ENCODE assay signal across 14 cellular contexts in genomic region chr18:49786019-49786720, GRCh38.
"Had no signal": no experiment of that assay in that cellular context is flagged by ENCODE, and none has a peak within 500 bp of the region (broad histone marks: within the 10 kb centered on the region; RNA-seq: fewer than 3 reads in every experiment).

No MANE protein-coding gene starts in this region.

- DNase-seq: activated CD4-positive, alpha-beta T cell treated with anti-CD3 and anti-CD28 coated beads, Interleukin-2, amount 50 U/mL, for 48 hours; activated CD4-positive, CD25-positive, alpha-beta regulatory T cell; activated gamma-delta T cell; amniotic stem cell; body of pancreas; erythroblast; kidney; mesendoderm; pancreas; SK-N-SH; stimulated activated CD4-positive, alpha-beta T cell treated with anti-CD3 and anti-CD28 coated beads, Interleukin-2, amount 100 ng/mL, for 48 hours; stimulated activated naive CD8-positive, alpha-beta T cell treated with anti-CD3 and anti-CD28 coated beads, Interleukin-15, Interleukin-2, amounts not matched to agents 100 U/mL and 50 U/mL, for 24 hours; upper lobe of right lung had no signal

- H3K9ac ChIP-seq: neural progenitor cell, SK-N-SH had no signal

- H3K27ac ChIP-seq: body of pancreas, neural progenitor cell, pancreas, upper lobe of right lung had no signal

- ATAC-seq: body of pancreas; pancreas; stimulated activated naive CD8-positive, alpha-beta T cell treated with anti-CD3 and anti-CD28 coated beads, Interleukin-15, Interleukin-2, amounts not matched to agents 100 U/mL and 50 U/mL, for 24 hours; upper lobe of right lung had no signal

- H3K4me1 ChIP-seq: neural progenitor cell, upper lobe of right lung had no signal

- H2AFZ ChIP-seq: neural progenitor cell had no signal

- H3K4me3 Mint-ChIP-seq: neural progenitor cell had no signal

- H3K27me3 ChIP-seq: body of pancreas, neural progenitor cell, pancreas, upper lobe of right lung had no signal

- H3K4me2 ChIP-seq: neural progenitor cell, SK-N-SH had no signal

- H3K4me1 Mint-ChIP-seq: neural progenitor cell had no signal

- H3K9me3 ChIP-seq: body of pancreas, pancreas, SK-N-SH, upper lobe of right lung had no signal

- H3K4me3 ChIP-seq: body of pancreas, neural progenitor cell, pancreas, upper lobe of right lung had no signal

- H3K9me3 Mint-ChIP-seq: neural progenitor cell had no signal

- H3K27ac Mint-ChIP-seq: neural progenitor cell had no signal
